9 cellular contexts compared by ENCODE assay signal in the genomic region with DNA sequence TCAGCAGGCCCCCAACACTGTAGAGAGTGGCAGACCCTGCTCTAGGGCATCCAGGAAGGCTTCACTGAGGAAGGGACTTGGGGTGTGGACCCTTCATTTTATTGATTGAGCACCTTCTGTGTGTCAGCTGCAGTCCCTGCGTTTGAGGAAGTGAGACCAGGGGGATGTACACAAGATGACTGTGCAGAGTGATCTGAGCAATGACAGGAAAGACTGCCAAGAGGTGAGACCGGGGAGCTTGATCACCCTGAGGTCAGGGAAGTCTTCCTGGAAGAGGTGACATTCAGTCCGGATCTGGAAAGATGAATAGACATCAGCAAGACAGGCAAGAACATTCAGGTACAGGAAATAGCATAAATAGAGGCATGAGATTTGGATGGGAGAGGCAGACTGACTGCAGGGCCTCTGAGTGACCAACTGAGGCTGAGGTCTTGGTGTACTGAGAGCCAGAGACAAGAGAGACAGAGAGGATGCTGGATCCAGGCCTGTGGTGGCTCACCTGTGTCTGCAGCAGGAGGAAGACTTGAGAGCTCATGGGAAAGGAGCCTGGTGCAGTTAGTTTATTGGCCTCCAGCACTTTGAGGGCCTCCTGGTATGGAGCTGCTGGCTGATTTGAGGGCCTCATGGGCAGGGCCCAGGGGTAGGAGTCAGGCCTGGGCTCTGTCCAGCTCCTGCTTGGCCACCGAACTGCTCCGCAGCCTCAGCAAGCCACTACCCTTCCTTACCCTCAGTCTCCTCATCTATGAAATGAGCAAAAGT. TPM values are rescaled to one million over a fixed set of nuclear protein-coding genes. Genes with fewer than 3 reads are reported as not detected.
DNase-seq lines count a peak whose midpoint lies in the region; ATAC-seq, FAIRE-seq and TF ChIP-seq lines count a peak whose summit lies in the region.
"Had no signal": no experiment of that assay in that cellular context is flagged by ENCODE, and none has a peak within 500 bp of the region (broad histone marks: within the 10 kb centered on the region; RNA-seq: fewer than 3 reads in every experiment).

No MANE protein-coding gene starts in this region.

- no peak for TF ChIP-seq RAD21 in K562 (CRISPR knock-in tag; conservative IDR thresholded peaks at IDR 0.05 in 1 of 2, IDR thresholded peaks at IDR 0.05 in 1 of 2)

- no peaks in the 10 kb centered on the region for H3K9me1 ChIP-seq in K562 (ENCODE audit: control insufficient read depth, insufficient read depth, low read length)

- peak overlapping the region; percentile 9; the same call in 1 of the 2 replicates for H3K4me2 ChIP-seq in K562 (ENCODE audit: insufficient read depth, low read length)

- FAIRE-seq in K562 (lab: Jason Lieb, UNC): peak; percentile 46
- FAIRE-seq: H1 had no signal

- ATAC-seq in GM21360 (IDR thresholded peaks at IDR 0.05; ENCODE audit: unreplicated experiment): peak; percentile 80
- peak; percentile 91 for ATAC-seq in HG03460 (IDR thresholded peaks at IDR 0.05; ENCODE audit: unreplicated experiment)
- ATAC-seq in K562: peak; percentile 33; the same call in 1 of the 3 replicates

- in situ Hi-C loops in K562 (cut with MboI): no loop called here

- TF ChIP-seq EP300 in K562 (IDR thresholded peaks at IDR 0.05; ENCODE audit: low read length): no peak

- H3K27ac ChIP-seq in K562 (ENCODE audit: extremely low read depth, low read depth, low read length) (no peak overlapping the region), RWPE1 (no peak overlapping the region)

- BruUV-seq in K562 (replicated peaks; lab: Mats Ljungman, UMichigan): no TSS peak

- CTCF ChIA-PET in K562 (lab: Yijun Ruan, JAX; ENCODE audit: low intra/inter-chr PET ratio): no interaction called here
- CTCF ChIA-PET in RWPE1 (lab: Yijun Ruan, JAX): interaction anchor here (0.6 kb wide), 1 partner anchor 379 kb away, joined by 4 read pairs; no protein-coding TSS in a partner anchor

- no peaks in the 10 kb centered on the region for H3K79me2 ChIP-seq in K562 (ENCODE audit: control insufficient read depth, insufficient read depth, low read length)

- intact Hi-C loops in K562 (cut with micrococcal nuclease): no loop called here

- peak overlapping the region in 1 of 2 experiments; percentile 53; a peak in 1 of 4 replicates for H3K9ac ChIP-seq in K562 (ENCODE audit: insufficient read depth in 1 of 2, low read depth in 2 of 2, low read length in 2 of 2)

- peaks cover 7 to 10% of the 10 kb centered on the region in 2 experiments; a peak in 4 of 5 replicates for H3K27me3 ChIP-seq in K562 (ENCODE audit: control insufficient read depth in 2 of 2, insufficient read depth in 2 of 2, low read length in 2 of 2)

- DNase-seq in GM12864 (ENCODE audit: low read depth) (peak; percentile 90), K562 (ENCODE audit: extremely low read depth in 1 of 4, low spot score in 3 of 4) (peak in 2 of 4 experiments; percentile 22 to 26), occipital lobe (lab: John Stamatoyannopoulos, UW) (no peak), iPS-NIHi7 (ENCODE audit: extremely low spot score) (no peak), UCSD-AML1 (lab: John Stamatoyannopoulos, UW; ENCODE audit: unreplicated experiment) (no peak), RWPE1 (ENCODE audit: low spot score) (no peak)

- peak overlapping the region; percentile 26; the same call in 1 of the 2 replicates for H2AFZ ChIP-seq in K562 (ENCODE audit: low read depth, low read length)

- WGBS in K562 (ENCODE audit: insufficient coverage, low coverage, missing lambda C conversion rate): 28% methylated on average over 5 of the region's 5 CpGs

- H3K9me3 ChIP-seq in K562 (replicated peaks; ENCODE audit: control insufficient read depth, insufficient read depth, low read depth, low read length): no peaks in the 10 kb centered on the region

- no peaks in the 10 kb centered on the region for H3K36me3 ChIP-seq in K562 (ENCODE audit: control insufficient read depth, insufficient read depth, low read length)

- POLR2A ChIA-PET in K562 (lab: Yijun Ruan, JAX) (interaction anchor here (0.6 to 0.7 kb wide), 2 partner anchors 370 to 775 kb away, joined by 3 read pairs; no protein-coding TSS in a partner anchor), RWPE1 (lab: Yijun Ruan, JAX; ENCODE audit: low non-redundant PET) (no interaction called here)

- TF ChIP-seq POLR2A in K562 (conservative IDR thresholded peaks at IDR 0.05): no peak

- peaks cover 15 to 20% of the 10 kb centered on the region in 2 experiments for H3K4me1 ChIP-seq in K562 (replicated peaks in 1 of 2; ENCODE audit: control insufficient read depth in 2 of 2, insufficient read depth in 2 of 2, low read length in 2 of 2)

- no peaks in the 10 kb centered on the region for H4K20me1 ChIP-seq in K562 (replicated peaks; ENCODE audit: control insufficient read depth, insufficient read depth, low read length)

- TF ChIP-seq CTCF in GM12864 (IDR thresholded peaks at IDR 0.05; ENCODE audit: low read depth, low read length, missing control alignments) (no peak), K562 (IDR thresholded peaks at IDR 0.05 in 2 of 3, conservative IDR thresholded peaks at IDR 0.05 in 1 of 3; ENCODE audit: insufficient read depth in 2 of 3, low read depth in 1 of 3, low read length in 3 of 3) (no peak), RWPE1 (conservative IDR thresholded peaks at IDR 0.05; ENCODE audit: low read depth) (no peak)

- H3K4me3 ChIP-seq in GM12864 (ENCODE audit: low read depth, low read length) (no peak overlapping the region), K562 (no peak overlapping the region)

TF ChIP-seq in K562, 482 proteins besides CTCF, POLR2A, EP300 and RAD21 (continues in another document):
- TF ChIP-seq SPI1 (IDR thresholded peaks at IDR 0.05; ENCODE audit: borderline replicate concordance, low read depth, low read length) (peak; percentile 95), SAFB (IDR thresholded peaks at IDR 0.05; ENCODE audit: borderline replicate concordance, low read depth, low read length) (no peak), MAFF (IDR thresholded peaks at IDR 0.05; ENCODE audit: low read length) (peak; percentile 22; the same call in 1 of the 2 replicates)

RNA-seq across cellular contexts. Expression of a gene that starts 5.2 kb away (rescaled TPM):
- 1.3 and 3.1 TPM in 2 replicates for total RNA-seq in K562 (2011; cell fraction: chromatin; rRNA removed; ENCODE audit: low replicate concordance)
- 2.9 and 3.2 TPM in 2 replicates for total RNA-seq in K562 (2011; cell fraction: nucleolus; rRNA removed)
- total RNA-seq in K562 (2011; cell fraction: nucleoplasm; rRNA removed): 4.6 and 4.7 TPM in 2 replicates
- total RNA-seq in K562 (2014; rRNA removed) (2.0 and 2.5 TPM in 2 replicates), K562 (2014; rRNA removed; fragmentation: Illumina TruSeq; extraction: Trizol) (1.6 and 2.2 TPM in 2 replicates), K562 (2015; rRNA removed; fragmentation: Illumina TruSeq; extraction: Trizol) (1.6 and 1.7 TPM in 2 replicates), K562 (2021) (2.2 TPM in 2 replicates), occipital lobe (4.4 TPM)
- polyA plus RNA-seq in K562 (2011; rRNA removed) (1.8 TPM in 2 replicates), K562 (2014; fragmentation: Illumina TruSeq; extraction: Trizol) (2.3 and 2.4 TPM in 2 replicates), K562 (2014; fragmentation: Nextera tagmentation; extraction: Ambion mirVana) (under 1 TPM; 0.68 to 0.69 TPM), K562 (2014; rRNA removed) (2.2 and 2.8 TPM in 2 replicates)
- polyA plus RNA-seq in K562 (2011; cell fraction: cytosol; rRNA removed): 2.0 and 2.3 TPM in 2 replicates
- 1.1 and 1.6 TPM in 2 replicates for polyA plus RNA-seq in K562 (2011; cell fraction: nucleus; rRNA removed)
- polyA plus RNA-seq in K562 (2012): 2.6 and 4.4 TPM in 2 replicates
- 1.6 and 2.0 TPM in 2 replicates for polyA minus RNA-seq in K562 (2011; rRNA and poly(A)+ RNA removed)
- polyA minus RNA-seq in K562 (2011; cell fraction: cytosol; rRNA and poly(A)+ RNA removed): 0.55 and 2.0 TPM in 2 replicates
- 0.33 and 0.67 TPM in 2 replicates for polyA minus RNA-seq in K562 (2011; cell fraction: nucleus; rRNA and poly(A)+ RNA removed)

RNA-seq across cellular contexts. Expression of a gene that starts 41.2 kb away (rescaled TPM):
- 37.0 and 117 TPM in 2 replicates for total RNA-seq in K562 (2011; cell fraction: chromatin; rRNA removed; ENCODE audit: low replicate concordance)
- 12.7 and 16.6 TPM in 2 replicates for total RNA-seq in K562 (2011; cell fraction: nucleolus; rRNA removed)
- 46.7 and 79.5 TPM in 2 replicates for total RNA-seq in K562 (2011; cell fraction: nucleoplasm; rRNA removed)
- 10.5 and 12.3 TPM in 2 replicates for total RNA-seq in K562 (2014; rRNA removed)
- total RNA-seq in K562 (2014; rRNA removed; fragmentation: Illumina TruSeq; extraction: Trizol): 17.6 and 21.0 TPM in 2 replicates
- total RNA-seq in K562 (2015; rRNA removed; fragmentation: Illumina TruSeq; extraction: Trizol): 15.8 and 17.8 TPM in 2 replicates
- total RNA-seq in K562 (2021): 16.0 TPM in 2 replicates
- polyA plus RNA-seq in K562 (2011; rRNA removed): 10.2 and 12.4 TPM in 2 replicates
- 5.0 and 6.4 TPM in 2 replicates for polyA plus RNA-seq in K562 (2011; cell fraction: cytosol; rRNA removed)
- 10.7 and 13.0 TPM in 2 replicates for polyA plus RNA-seq in K562 (2011; cell fraction: nucleus; rRNA removed)
- polyA plus RNA-seq in K562 (2012): 10.5 and 10.6 TPM in 2 replicates
- 11.0 and 13.8 TPM in 2 replicates for polyA plus RNA-seq in K562 (2014; fragmentation: Illumina TruSeq; extraction: Trizol)
- polyA plus RNA-seq in K562 (2014; fragmentation: Nextera tagmentation; extraction: Ambion mirVana): 1 to 10 TPM; 3.1 to 5.2 TPM
- polyA plus RNA-seq in K562 (2014; rRNA removed): 9.2 and 9.4 TPM in 2 replicates
- 32.2 and 40.2 TPM in 2 replicates for polyA minus RNA-seq in K562 (2011; rRNA and poly(A)+ RNA removed)
- polyA minus RNA-seq in K562 (2011; cell fraction: cytosol; rRNA and poly(A)+ RNA removed): 6.5 and 6.9 TPM in 2 replicates
- 31.5 and 58.0 TPM in 2 replicates for polyA minus RNA-seq in K562 (2011; cell fraction: nucleus; rRNA and poly(A)+ RNA removed)
- total RNA-seq in occipital lobe: 38.1 TPM

RNA-seq across cellular contexts. Expression of a gene that starts 56.1 kb away (rescaled TPM):
- total RNA-seq in K562 (2011; cell fraction: chromatin; rRNA removed; ENCODE audit: low replicate concordance): not detected in 2 replicates
- total RNA-seq in K562 (2011; cell fraction: nucleolus; rRNA removed): not detected in 2 replicates
- not detected in 2 replicates for total RNA-seq in K562 (2011; cell fraction: nucleoplasm; rRNA removed)
- total RNA-seq in K562 (2014; rRNA removed): 0.09 TPM in 1 of 2 replicates, not detected in the other
- not detected in 2 replicates for total RNA-seq in K562 (2014; rRNA removed; fragmentation: Illumina TruSeq; extraction: Trizol)
- total RNA-seq in K562 (2015; rRNA removed; fragmentation: Illumina TruSeq; extraction: Trizol): not detected in 2 replicates
- total RNA-seq in K562 (2021): 0.09 TPM in 1 of 2 replicates, not detected in the other
- not detected in 2 replicates for polyA plus RNA-seq in K562 (2011; rRNA removed)
- polyA plus RNA-seq in K562 (2011; cell fraction: cytosol; rRNA removed): not detected in 2 replicates
- not detected in 2 replicates for polyA plus RNA-seq in K562 (2011; cell fraction: nucleus; rRNA removed)
- not detected in 2 replicates for polyA plus RNA-seq in K562 (2012)
- polyA plus RNA-seq in K562 (2014; fragmentation: Illumina TruSeq; extraction: Trizol): not detected in 2 replicates
- not detected for polyA plus RNA-seq in K562 (2014; fragmentation: Nextera tagmentation; extraction: Ambion mirVana)
- polyA plus RNA-seq in K562 (2014; rRNA removed): not detected in 2 replicates
- not detected in 2 replicates for polyA minus RNA-seq in K562 (2011; rRNA and poly(A)+ RNA removed)
- not detected in 2 replicates for polyA minus RNA-seq in K562 (2011; cell fraction: cytosol; rRNA and poly(A)+ RNA removed)
- polyA minus RNA-seq in K562 (2011; cell fraction: nucleus; rRNA and poly(A)+ RNA removed): not detected in 2 replicates
- not detected for total RNA-seq in occipital lobe
- total RNA-seq: H1 had no signal
- polyA plus RNA-seq: H1 had no signal

Comparison
In these comparisons a context has a peak if more than half of its experiments do, and no peak if none do; other contexts are left out.
1. ATAC-seq: peak in every context shown above with its lines; median percentile 91 in HG03460; 80 in GM21360; 33 in K562.